In the genomic region with DNA sequence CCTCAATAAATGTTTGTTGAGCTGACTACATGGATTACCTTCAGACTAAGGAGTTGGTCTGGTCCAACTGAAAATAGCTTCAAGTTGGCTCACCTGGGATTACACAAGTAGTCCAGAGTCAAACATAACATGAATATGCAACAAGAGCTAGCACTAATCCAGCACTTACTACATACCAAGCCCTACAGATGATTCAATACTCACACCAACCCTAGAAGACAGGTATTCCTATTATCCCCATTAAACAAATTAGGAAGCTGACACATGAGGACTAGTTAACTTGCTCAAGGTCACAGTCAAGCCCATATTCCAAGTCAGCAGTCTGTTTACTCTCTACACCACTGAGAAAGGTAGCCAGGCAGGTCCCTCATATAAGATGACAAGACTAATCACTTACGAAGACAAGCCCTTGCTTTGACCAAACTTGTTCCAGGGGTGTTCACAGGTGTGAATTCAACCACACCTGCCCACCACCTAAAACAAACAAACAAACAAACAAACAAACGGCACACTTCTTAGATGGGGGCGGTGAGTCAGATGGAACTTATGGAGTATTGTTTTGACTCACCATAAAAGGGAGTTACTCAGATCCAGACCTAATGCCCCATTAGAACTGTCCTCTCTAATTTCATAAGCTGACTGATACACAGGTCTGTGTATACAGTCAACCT, we compare ENCODE assay signal across 8 cellular contexts. TPM values are rescaled to one million over a fixed set of nuclear protein-coding genes. Genes with fewer than 3 reads are reported as not detected.
DNase-seq lines count a peak whose midpoint lies in the region; ATAC-seq, FAIRE-seq and TF ChIP-seq lines count a peak whose summit lies in the region.

No MANE protein-coding gene starts in this region.

- no peak for DNase-seq in activated naive CD8-positive, alpha-beta T cell treated with anti-CD3 and anti-CD28 coated beads, Interleukin-2, amount 50 U/mL, for 24 hours
- no peak for DNase-seq in activated naive CD8-positive, alpha-beta T cell treated with anti-CD3 and anti-CD28 coated beads for 36 hours
- DNase-seq in GM12878 (ENCODE audit: low read depth, low spot score) (no peak), type B pancreatic cell (ENCODE audit: extremely low spot score, unreplicated experiment) (no peak), NCI-H446 (lab: John Stamatoyannopoulos, UW) (no peak), Calu3 (no peak)

- H3K4me1 Mint-ChIP-seq in activated naive CD8-positive, alpha-beta T cell treated with anti-CD3 and anti-CD28 coated beads, Interleukin-2, amount 50 U/mL, for 24 hours, result peaks cover 76% of the 10 kb centered on the region
- peaks cover 55% of the 10 kb centered on the region for H3K4me1 Mint-ChIP-seq in activated naive CD8-positive, alpha-beta T cell treated with anti-CD3 and anti-CD28 coated beads for 36 hours
- H3K4me1 Mint-ChIP-seq in type B pancreatic cell (ENCODE audit: unreplicated experiment) (peaks cover 60% of the 10 kb centered on the region), Calu3 (ENCODE audit: low read depth, unreplicated experiment) (peaks cover 28% of the 10 kb centered on the region)

- no peak overlapping the region for H3K27ac ChIP-seq in GM12878 (ENCODE audit: control insufficient read depth, insufficient read depth)

- no peaks in the 10 kb centered on the region for H3K36me3 Mint-ChIP-seq in activated naive CD8-positive, alpha-beta T cell treated with anti-CD3 and anti-CD28 coated beads, Interleukin-2, amount 50 U/mL, for 24 hours (ENCODE audit: low read depth)
- peaks cover 11% of the 10 kb centered on the region for H3K36me3 Mint-ChIP-seq in activated naive CD8-positive, alpha-beta T cell treated with anti-CD3 and anti-CD28 coated beads for 36 hours
- H3K36me3 Mint-ChIP-seq in type B pancreatic cell, result peaks cover 10% of the 10 kb centered on the region
- no peaks in the 10 kb centered on the region for H3K36me3 Mint-ChIP-seq in Calu3 (ENCODE audit: insufficient read depth, unreplicated experiment)

- H3K9me3 Mint-ChIP-seq in activated naive CD8-positive, alpha-beta T cell treated with anti-CD3 and anti-CD28 coated beads, Interleukin-2, amount 50 U/mL, for 24 hours, result no peaks in the 10 kb centered on the region
- H3K9me3 Mint-ChIP-seq in activated naive CD8-positive, alpha-beta T cell treated with anti-CD3 and anti-CD28 coated beads for 36 hours, result peaks cover 7% of the 10 kb centered on the region
- peaks cover 5% of the 10 kb centered on the region for H3K9me3 Mint-ChIP-seq in type B pancreatic cell
- no peaks in the 10 kb centered on the region for H3K9me3 Mint-ChIP-seq in Calu3 (ENCODE audit: low read depth, unreplicated experiment)

- ATAC-seq in activated naive CD8-positive, alpha-beta T cell treated with anti-CD3 and anti-CD28 coated beads, Interleukin-2, amount 50 U/mL, for 24 hours, result peak; percentile 65
- ATAC-seq in HG03095 (IDR thresholded peaks at IDR 0.05; ENCODE audit: unreplicated experiment) (peak; percentile 56), GM12878 (peak; percentile 74), HG02970 (IDR thresholded peaks at IDR 0.05; ENCODE audit: low FRiP score, unreplicated experiment) (no peak)

- SMC1A ChIA-PET in GM12878 (lab: Charles Lee; ENCODE audit: uncharacterized antibody, unreplicated experiment), result interaction anchor here (0.6 to 3.9 kb wide), 21 partner anchors 9 to 239 kb away, joined by 3 to 24 read pairs (median 3); no protein-coding TSS in a partner anchor

- H2AFZ ChIP-seq in GM12878 (ENCODE audit: control insufficient read depth, low read depth, low read length), result no peak overlapping the region

- no peak overlapping the region for H3K4me3 Mint-ChIP-seq in activated naive CD8-positive, alpha-beta T cell treated with anti-CD3 and anti-CD28 coated beads, Interleukin-2, amount 50 U/mL, for 24 hours
- H3K4me3 Mint-ChIP-seq in activated naive CD8-positive, alpha-beta T cell treated with anti-CD3 and anti-CD28 coated beads for 36 hours, result no peak overlapping the region
- H3K4me3 Mint-ChIP-seq in type B pancreatic cell (no peak overlapping the region), Calu3 (ENCODE audit: low read depth, unreplicated experiment) (no peak overlapping the region)

- 8% methylated on average over 3 of the region's 3 CpGs for WGBS in GM12878 (ENCODE audit: insufficient coverage, insufficient replicate concordance, low lambda C conversion rate, missing lambda C conversion rate)

- H3K36me3 ChIP-seq in GM12878 (ENCODE audit: control insufficient read depth in 2 of 2, insufficient read depth in 2 of 2, low read length in 1 of 2), result no peaks in the 10 kb centered on the region; a peak in 1 of 4 replicates

- TF ChIP-seq RAD21 in GM12878 (IDR thresholded peaks at IDR 0.05; ENCODE audit: insufficient read depth, low read depth, low read length), result no peak

- H3K79me2 ChIP-seq in GM12878 (ENCODE audit: control insufficient read depth, insufficient read depth, low read length), result peaks cover 67% of the 10 kb centered on the region

- no peaks in the 10 kb centered on the region for H3K9me3 ChIP-seq in GM12878 (replicated peaks; ENCODE audit: control insufficient read depth, insufficient read depth, low read length)

- peaks cover 33% of the 10 kb centered on the region for H3K4me1 ChIP-seq in GM12878 (ENCODE audit: control insufficient read depth, insufficient read depth, low read length)

- peaks cover 6% of the 10 kb centered on the region; the same call in 1 of the 2 replicates for H4K20me1 ChIP-seq in GM12878 (ENCODE audit: control insufficient read depth, insufficient read depth)

- no peak overlapping the region for H3K4me3 ChIP-seq in GM12878

- H3K9ac ChIP-seq in GM12878 (ENCODE audit: control insufficient read depth, insufficient read depth, low read length), result no peak overlapping the region

- in situ Hi-C loops in GM12878 (cut with MboI), result no loop called here

- RAD21 ChIA-PET in GM12878 (lab: Charles Lee; ENCODE audit: unreplicated experiment), result interaction anchor here (0.7 to 2.4 kb wide), 10 partner anchors 11 to 96 kb away, joined by 3 to 9 read pairs (median 4); no protein-coding TSS in a partner anchor

- no peak for TF ChIP-seq POLR2A in GM12878 (IDR thresholded peaks at IDR 0.05; ENCODE audit: low read depth, low read length)

- H3K4me2 ChIP-seq in GM12878 (ENCODE audit: control insufficient read depth, insufficient read depth), result no peak overlapping the region

- POLR2A ChIA-PET in GM12878 (lab: Charles Lee), result interaction anchor here (1.0 to 2.2 kb wide), 4 partner anchors 8 to 37 kb away, joined by 3 to 8 read pairs (median 4); no protein-coding TSS in a partner anchor

- intact Hi-C loops in GM12878 (cut with micrococcal nuclease; ENCODE audit: unreplicated experiment) (loop anchor here (10.0 kb wide), 1 partner anchor 118 kb away; the partner anchor contains the start of gene VWA3B), Calu3 (cut with micrococcal nuclease; ENCODE audit: unreplicated experiment) (no loop called here)

- CTCF ChIA-PET in GM12878 (lab: Yijun Ruan, JAX), result interaction anchor here (0.8 to 2.2 kb wide), 4 partner anchors 8 to 160 kb away, joined by 3 to 7 read pairs (median 4); no protein-coding TSS in a partner anchor
- CTCF ChIA-PET in Calu3 (lab: Charles Lee), result interaction anchor here (0.6 kb wide), 1 partner anchor 651 kb away, joined by 4 read pairs; no protein-coding TSS in a partner anchor

- H3K27ac Mint-ChIP-seq in activated naive CD8-positive, alpha-beta T cell treated with anti-CD3 and anti-CD28 coated beads, Interleukin-2, amount 50 U/mL, for 24 hours, result no peak overlapping the region
- H3K27ac Mint-ChIP-seq in activated naive CD8-positive, alpha-beta T cell treated with anti-CD3 and anti-CD28 coated beads for 36 hours, result no peak overlapping the region
- H3K27ac Mint-ChIP-seq in type B pancreatic cell, result peak overlapping the region; percentile 39
- no peak overlapping the region for H3K27ac Mint-ChIP-seq in Calu3 (ENCODE audit: unreplicated experiment)

- no peak for FAIRE-seq in GM12878 (lab: Jason Lieb, UNC)

- TF ChIP-seq CTCF in GM12878 (IDR thresholded peaks at IDR 0.05 in 2 of 3, conservative IDR thresholded peaks at IDR 0.05 in 1 of 3; ENCODE audit: control insufficient read depth in 2 of 3, extremely low read depth in 1 of 3, insufficient read depth in 1 of 3, low read depth in 3 of 3, low read length in 3 of 3) (no peak), type B pancreatic cell (conservative IDR thresholded peaks at IDR 0.05) (no peak), Calu3 (IDR thresholded peaks at IDR 0.05; ENCODE audit: unreplicated experiment) (no peak)

- H3K27me3 ChIP-seq in GM12878 (replicated peaks in 1 of 2; ENCODE audit: control insufficient read depth in 2 of 2, insufficient read depth in 2 of 2, low read length in 1 of 2), result no peaks in the 10 kb centered on the region

- H3K27me3 Mint-ChIP-seq in activated naive CD8-positive, alpha-beta T cell treated with anti-CD3 and anti-CD28 coated beads, Interleukin-2, amount 50 U/mL, for 24 hours, result no peaks in the 10 kb centered on the region
- no peaks in the 10 kb centered on the region for H3K27me3 Mint-ChIP-seq in activated naive CD8-positive, alpha-beta T cell treated with anti-CD3 and anti-CD28 coated beads for 36 hours
- H3K27me3 Mint-ChIP-seq in type B pancreatic cell (no peaks in the 10 kb centered on the region), Calu3 (ENCODE audit: unreplicated experiment) (no peaks in the 10 kb centered on the region)

- TF ChIP-seq EP300 in GM12878 (IDR thresholded peaks at IDR 0.05; ENCODE audit: borderline replicate concordance in 1 of 2, control insufficient read depth in 1 of 2, low read depth in 2 of 2, low read length in 2 of 2), result peak; percentile 63 to 75; a peak in 2 of 4 replicates

- BruUV-seq in GM12878 (replicated peaks; lab: Mats Ljungman, UMichigan), result no TSS peak
- BruUV-seq in Calu3 (replicated peaks; lab: Mats Ljungman, UMichigan), result no TSS peak

RNA-seq across cellular contexts. Expression of gene TMEM131, which starts 29.1 kb away (rescaled TPM):
- total RNA-seq in activated naive CD8-positive, alpha-beta T cell treated with anti-CD3 and anti-CD28 coated beads for 36 hours, result 10 to 100 TPM; 25.2 to 27.9 TPM
- total RNA-seq in GM12878 (2013; cell fraction: nucleolus; rRNA removed), result 305 and 317 TPM in 2 replicates
- total RNA-seq in GM12878 (2014; rRNA removed) (17.0 and 17.3 TPM in 2 replicates), GM12878 (2014; rRNA removed; fragmentation: Illumina TruSeq; extraction: Trizol) (24.1 and 24.4 TPM in 2 replicates), GM12878 (2021) (46.8 and 48.2 TPM in 2 replicates), type B pancreatic cell (ENCODE audit: low replicate concordance) (34.8 and 41.3 TPM in 2 replicates), Calu3 (2022) (25.4 and 29.2 TPM in 2 replicates)
- 17.6 TPM for polyA plus RNA-seq in GM12878 (2011; ENCODE audit: low read depth)
- polyA plus RNA-seq in GM12878 (2011; rRNA removed) (24.0 and 28.9 TPM in 2 replicates), GM12878 (2014; fragmentation: Illumina TruSeq; extraction: Trizol) (47.3 and 65.5 TPM in 2 replicates), GM12878 (2014; fragmentation: Nextera tagmentation; extraction: Ambion mirVana) (1 to 10 TPM; 6.0 to 8.1 TPM), GM12878 (2014; rRNA removed) (27.7 and 30.3 TPM in 2 replicates), GM12878 (2016; fragmentation: Nextera tagmentation; extraction: Ambion mirVana) (10 to 100 TPM in 1 of 2 experiments, 1 to 10 TPM in 1; 8.4 to 22.3 TPM)
- polyA plus RNA-seq in GM12878 (2011; cell fraction: cytosol; rRNA removed), result 15.7 and 18.7 TPM in 2 replicates
- 85.3 and 85.6 TPM in 2 replicates for polyA plus RNA-seq in GM12878 (2011; cell fraction: nucleus; rRNA removed)
- 26.0 and 29.7 TPM in 2 replicates for polyA plus RNA-seq in GM12878 (2012)
- polyA minus RNA-seq in GM12878 (2011; rRNA and poly(A)+ RNA removed), result 39.7 and 51.5 TPM in 2 replicates
- polyA minus RNA-seq in GM12878 (2011; cell fraction: cytosol; rRNA and poly(A)+ RNA removed), result 13.6 and 20.6 TPM in 2 replicates
- 61.7 and 86.0 TPM in 2 replicates for polyA minus RNA-seq in GM12878 (2011; cell fraction: nucleus; rRNA and poly(A)+ RNA removed)
